In the genomic region with DNA sequence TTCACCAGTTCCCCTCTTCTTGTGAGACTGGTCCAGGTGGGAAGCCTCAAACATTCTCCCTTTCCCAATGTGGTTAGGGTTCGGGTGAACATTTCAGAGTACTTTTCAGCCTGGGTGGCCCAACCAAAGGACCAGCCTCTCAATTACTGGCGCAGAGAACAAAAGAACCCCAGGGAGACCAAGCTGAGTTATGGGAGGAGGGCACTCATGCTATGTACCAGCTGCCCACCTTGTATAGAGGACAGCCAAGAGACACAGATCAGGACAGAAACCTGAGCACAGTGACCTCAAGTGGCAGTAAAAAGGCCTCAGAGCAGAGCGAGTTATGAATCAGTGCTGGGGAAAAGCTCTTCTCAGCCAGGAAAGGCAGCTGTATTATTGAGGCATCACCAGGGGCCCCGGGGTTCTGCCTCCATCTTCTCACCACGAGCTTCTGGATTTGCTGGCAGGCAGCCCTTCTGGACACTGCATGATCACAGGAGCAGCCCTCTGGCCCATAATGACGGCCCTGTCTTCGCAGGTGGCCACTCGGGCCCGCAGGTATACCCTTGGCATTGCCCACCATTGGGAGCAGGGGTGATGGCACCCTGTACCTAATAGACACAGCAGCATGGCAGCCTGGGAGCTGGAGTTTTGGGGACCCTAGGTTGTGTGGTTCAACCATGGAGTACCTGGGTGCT, we compare ENCODE assay signal across 1 cellular context.
TF ChIP-seq lines count a peak whose summit lies in the region.

No MANE protein-coding gene starts in this region.

TF ChIP-seq in IMR-90, 13 proteins besides CTCF, POLR2A, EP300 and RAD21:
- TF ChIP-seq CEBPB (IDR thresholded peaks at IDR 0.05; ENCODE audit: low read depth, low read length) = no peak
- TF ChIP-seq, protein P1, sequence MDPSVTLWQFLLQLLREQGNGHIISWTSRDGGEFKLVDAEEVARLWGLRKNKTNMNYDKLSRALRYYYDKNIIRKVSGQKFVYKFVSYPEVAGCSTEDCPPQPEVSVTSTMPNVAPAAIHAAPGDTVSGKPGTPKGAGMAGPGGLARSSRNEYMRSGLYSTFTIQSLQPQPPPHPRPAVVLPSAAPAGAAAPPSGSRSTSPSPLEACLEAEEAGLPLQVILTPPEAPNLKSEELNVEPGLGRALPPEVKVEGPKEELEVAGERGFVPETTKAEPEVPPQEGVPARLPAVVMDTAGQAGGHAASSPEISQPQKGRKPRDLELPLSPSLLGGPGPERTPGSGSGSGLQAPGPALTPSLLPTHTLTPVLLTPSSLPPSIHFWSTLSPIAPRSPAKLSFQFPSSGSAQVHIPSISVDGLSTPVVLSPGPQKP (IDR thresholded peaks at IDR 0.05; ENCODE audit: borderline replicate concordance, low read depth, low read length) = no peak
